ENCODE assay signal across 23 cellular contexts in the genomic region with DNA sequence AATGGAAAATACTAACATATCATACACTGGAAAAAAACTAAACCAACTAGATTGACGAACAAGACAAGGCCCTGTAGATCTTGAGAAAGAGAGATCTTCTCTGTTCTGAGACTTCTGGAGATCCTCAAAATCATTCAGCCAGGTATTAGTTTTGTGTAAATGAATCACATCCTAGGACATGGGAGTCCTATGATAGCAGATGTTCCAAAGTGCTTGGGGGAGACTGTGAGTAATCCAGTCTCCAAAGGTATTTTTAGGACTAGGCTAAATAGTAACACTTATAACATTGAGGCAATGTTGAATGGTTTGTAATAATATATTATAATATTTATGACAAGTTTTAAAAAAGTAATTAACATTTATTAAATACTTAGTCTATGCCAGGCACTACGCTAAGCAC.
"Had no signal": no experiment of that assay in that cellular context is flagged by ENCODE, and none has a peak within 500 bp of the region (broad histone marks: within the 10 kb centered on the region; RNA-seq: fewer than 3 reads in every experiment).

No MANE protein-coding gene starts in this region.

- H3K4me1 ChIP-seq: esophagus squamous epithelium, stomach, thyroid gland had no signal

- DNase-seq: effector memory CD4-positive, alpha-beta T cell; erythroblast; esophagus squamous epithelium; gastrocnemius medialis; head of caudate nucleus; mesendoderm; midbrain; natural killer cell; occipital lobe; ovary; posterior cingulate gyrus; psoas muscle; right cardiac atrium; sigmoid colon; stimulated activated CD4-positive, alpha-beta T cell treated with anti-CD3 and anti-CD28 coated beads, Interleukin-2, amount 100 ng/mL, for 24 hours; stimulated activated CD4-positive, alpha-beta T cell treated with anti-CD3 and anti-CD28 coated beads, Interleukin-4, amount 100 ng/mL, for 24 hours; stimulated activated naive CD4-positive, alpha-beta T cell treated with Interleukin-2 at 50 U/mL for 16 hours; stomach; thyroid gland had no signal

- H3K27me3 ChIP-seq: esophagus squamous epithelium, gastrocnemius medialis, ovary, sigmoid colon, stomach, thyroid gland had no signal

- ATAC-seq: left lobe of liver; natural killer cell; right cardiac atrium; stimulated activated effector memory CD8-positive, alpha-beta T cell treated with anti-CD3 and anti-CD28 coated beads, Interleukin-12 subunit alpha, Interleukin-12 subunit beta, amount 100 ng/mL, for 72 hours had no signal

- H3K4me3 ChIP-seq: coronary artery, esophagus squamous epithelium, gastrocnemius medialis, lung, ovary, psoas muscle, sigmoid colon, stomach, thyroid gland had no signal

- H3K27ac ChIP-seq: coronary artery, esophagus squamous epithelium, gastrocnemius medialis, ovary, psoas muscle, sigmoid colon, stomach, thyroid gland had no signal

- H3K9me3 ChIP-seq: esophagus squamous epithelium, gastrocnemius medialis, ovary, psoas muscle, sigmoid colon, stomach, thyroid gland had no signal

- H3K36me3 ChIP-seq: esophagus squamous epithelium, gastrocnemius medialis, ovary, sigmoid colon, stomach, thyroid gland had no signal
